Comparison of ENCODE assay signal across 10 cellular contexts in genomic region chr19:5953034-5953589, GRCh38. TPM values are rescaled to one million over a fixed set of nuclear protein-coding genes. Genes with fewer than 3 reads are reported as not detected.
DNase-seq lines count a peak whose midpoint lies in the region; ATAC-seq and TF ChIP-seq lines count a peak whose summit lies in the region.
"Had no signal": no experiment of that assay in that cellular context is flagged by ENCODE, and none has a peak within 500 bp of the region (broad histone marks: within the 10 kb centered on the region; RNA-seq: fewer than 3 reads in every experiment).

No MANE protein-coding gene starts in this region.

- POLR2A ChIA-PET in A673 (lab: Charles Lee; ENCODE audit: low non-redundant PET): no interaction called here

- H3K27me3 ChIP-seq in A673 (replicated peaks; ENCODE audit: insufficient read depth, low read depth, low read length, poor library complexity) (no peaks in the 10 kb centered on the region), ascending aorta (no peaks in the 10 kb centered on the region), mesendoderm (ENCODE audit: insufficient read depth, low read length, poor library complexity) (no peaks in the 10 kb centered on the region)

- no peak overlapping the region for H2BK120ac ChIP-seq in mesendoderm (ENCODE audit: low read depth, low read length)

- peak overlapping the region; percentile 85 for H4K5ac ChIP-seq in mesendoderm (ENCODE audit: low read length)

- peak overlapping the region; percentile 10 for H2BK5ac ChIP-seq in mesendoderm (ENCODE audit: low read length)

- H3K9ac ChIP-seq in mesendoderm (ENCODE audit: low read length): no peak overlapping the region

- peak overlapping the region; percentile 3 for H3K4me2 ChIP-seq in mesendoderm (ENCODE audit: low read length)

- no peak for ATAC-seq in GM19351 (IDR thresholded peaks at IDR 0.05; ENCODE audit: unreplicated experiment)
- ATAC-seq in HG03280 (IDR thresholded peaks at IDR 0.05; ENCODE audit: unreplicated experiment): no peak

- intact Hi-C loops in A673 (cut with micrococcal nuclease; ENCODE audit: unreplicated experiment) (no loop called here), ascending aorta (cut with DNase I) (no loop called here)

- TF ChIP-seq CTCF in A673 (conservative IDR thresholded peaks at IDR 0.05; ENCODE audit: low read depth, low read length) (no peak), ascending aorta (IDR thresholded peaks at IDR 0.05) (no peak)

- no peak overlapping the region for H3K4ac ChIP-seq in mesendoderm (ENCODE audit: low read depth, low read length)

- H3K79me2 ChIP-seq in mesendoderm (ENCODE audit: control insufficient read depth, insufficient read depth, low read length): peaks cover 73% of the 10 kb centered on the region

- peaks cover 44% of the 10 kb centered on the region for H3K79me1 ChIP-seq in mesendoderm (ENCODE audit: low read length)

- no peak overlapping the region for H2BK15ac ChIP-seq in mesendoderm (replicated peaks; ENCODE audit: low read depth)

- H2AK5ac ChIP-seq in mesendoderm (ENCODE audit: low read length): peak overlapping the region; percentile 85

- peak overlapping the region; percentile 42 for H3K56ac ChIP-seq in mesendoderm (ENCODE audit: low read length)

- H3K9me3 ChIP-seq in A673 (ENCODE audit: low read depth, low read length, poor library complexity, severe bottlenecking): no peaks in the 10 kb centered on the region
- no peaks in the 10 kb centered on the region for H3K9me3 ChIP-seq in ascending aorta

- peaks cover 54% of the 10 kb centered on the region for H3K4me1 ChIP-seq in A673 (ENCODE audit: insufficient read depth, low read length, poor library complexity, severe bottlenecking)
- H3K4me1 ChIP-seq in ascending aorta: peaks cover 18 to 56% of the 10 kb centered on the region in 2 donors
- peaks cover 34% of the 10 kb centered on the region for H3K4me1 ChIP-seq in mesendoderm (ENCODE audit: control insufficient read depth, low read depth, low read length)

- no TSS peak for BruUV-seq in A673 (replicated peaks; lab: Mats Ljungman, UMichigan)

- peak; percentile 33 for DNase-seq in A673 (ENCODE audit: low spot score)
- peak; percentile 41 for DNase-seq in HCEC 1CT
- DNase-seq in ascending aorta (ENCODE audit: low spot score in 2 of 2): no peak
- DNase-seq in mesendoderm: no peak
- DNase-seq in hepatic stellate cell (ENCODE audit: low spot score): no peak
- no peak for DNase-seq in HT-29 (ENCODE audit: low spot score)
- DNase-seq: amniotic stem cell, DMS 273 treated with DMSO at 0.1 percent for 48 hours had no signal

- no peak overlapping the region for H3K18ac ChIP-seq in mesendoderm (ENCODE audit: low read length)

- H4K8ac ChIP-seq in mesendoderm (ENCODE audit: low read depth, low read length): no peak overlapping the region

- no peak overlapping the region for H3K23ac ChIP-seq in mesendoderm (ENCODE audit: low read length)

- H3K27ac ChIP-seq in A673 (ENCODE audit: low read depth, low read length, poor library complexity, severe bottlenecking) (peak overlapping the region; percentile 66), ascending aorta (peak overlapping the region; percentile 74 to 77), mesendoderm (ENCODE audit: low read depth, low read length) (peak overlapping the region; percentile 7)

- H3K36me3 ChIP-seq in A673 (ENCODE audit: insufficient read depth, low read length, poor library complexity, severe bottlenecking) (peaks cover 6% of the 10 kb centered on the region), ascending aorta (no peaks in the 10 kb centered on the region), mesendoderm (ENCODE audit: control insufficient read depth, insufficient read depth, low read length) (no peaks in the 10 kb centered on the region)

- H3K4me3 ChIP-seq in A673 (ENCODE audit: low read depth, low read length, poor library complexity, severe bottlenecking) (no peak overlapping the region), ascending aorta (peak overlapping the region in 1 of 2 donors; percentile 49), mesendoderm (ENCODE audit: low read length) (no peak overlapping the region)

- WGBS in mesendoderm (ENCODE audit: extremely low coverage, insufficient coverage, low lambda C conversion rate): no CpG with 5 or more reads among the region's 5 CpGs

- CTCF ChIA-PET in A673 (lab: Charles Lee): interaction anchor here (0.9 to 1.3 kb wide), 2 partner anchors 15 to 149 kb away, joined by 3 read pairs; no protein-coding TSS in a partner anchor

RNA-seq across cellular contexts. Expression of gene RANBP3, which starts 24.8 kb away (rescaled TPM):
- total RNA-seq in A673 (2021): 126 and 130 TPM in 2 replicates
- total RNA-seq in ascending aorta: 48.0 TPM
- 109 TPM for polyA plus RNA-seq in mesendoderm (2013, experiment 1 of 2)
- polyA plus RNA-seq in mesendoderm (2013, experiment 2 of 2): 113 TPM
- total RNA-seq in HT-29 (2014; rRNA removed; shearing (Covaris generic)): 62.1 and 79.3 TPM in 2 replicates

RNA-seq across cellular contexts. Expression of gene CAPS, which starts 39.1 kb away (rescaled TPM):
- total RNA-seq in A673 (2021): 0.92 and 1.7 TPM in 2 replicates
- total RNA-seq in ascending aorta: 8.1 TPM
- polyA plus RNA-seq in mesendoderm (2013, experiment 1 of 2): 0.27 TPM
- 0.52 TPM for polyA plus RNA-seq in mesendoderm (2013, experiment 2 of 2)
- total RNA-seq in HT-29 (2014; rRNA removed; shearing (Covaris generic)): 13.9 and 20.1 TPM in 2 replicates

RNA-seq across cellular contexts. Expression of gene VMAC, which starts 48.4 kb away (rescaled TPM):
- total RNA-seq in A673 (2021): 0.67 and 1.7 TPM in 2 replicates
- total RNA-seq in ascending aorta: 15.2 TPM
- 0.76 TPM for polyA plus RNA-seq in mesendoderm (2013, experiment 1 of 2)
- 0.70 TPM for polyA plus RNA-seq in mesendoderm (2013, experiment 2 of 2)
- total RNA-seq in HT-29 (2014; rRNA removed; shearing (Covaris generic)): 3.5 and 6.0 TPM in 2 replicates

RNA-seq across cellular contexts. Expression of gene NDUFA11, which starts 49.5 kb away (rescaled TPM):
- total RNA-seq in A673 (2021): 290 and 298 TPM in 2 replicates
- 205 TPM for total RNA-seq in ascending aorta
- 299 TPM for polyA plus RNA-seq in mesendoderm (2013, experiment 1 of 2)
- polyA plus RNA-seq in mesendoderm (2013, experiment 2 of 2): 304 TPM
- 265 and 313 TPM in 2 replicates for total RNA-seq in HT-29 (2014; rRNA removed; shearing (Covaris generic))

Comparison
In these comparisons a context has a peak if more than half of its experiments do, and no peak if none do; other contexts are left out.
1. DNase-seq: peak in A673 (single experiment) and HCEC 1CT (single experiment); none in ascending aorta (0 of 2), mesendoderm (single experiment), hepatic stellate cell (single experiment) and HT-29 (single experiment).
2. H3K27ac ChIP-seq: peak in every context shown above with its lines; median percentile 76 in ascending aorta; 66 in A673; 7 in mesendoderm.